1 cellular context compared by ENCODE assay signal in the genomic region with DNA sequence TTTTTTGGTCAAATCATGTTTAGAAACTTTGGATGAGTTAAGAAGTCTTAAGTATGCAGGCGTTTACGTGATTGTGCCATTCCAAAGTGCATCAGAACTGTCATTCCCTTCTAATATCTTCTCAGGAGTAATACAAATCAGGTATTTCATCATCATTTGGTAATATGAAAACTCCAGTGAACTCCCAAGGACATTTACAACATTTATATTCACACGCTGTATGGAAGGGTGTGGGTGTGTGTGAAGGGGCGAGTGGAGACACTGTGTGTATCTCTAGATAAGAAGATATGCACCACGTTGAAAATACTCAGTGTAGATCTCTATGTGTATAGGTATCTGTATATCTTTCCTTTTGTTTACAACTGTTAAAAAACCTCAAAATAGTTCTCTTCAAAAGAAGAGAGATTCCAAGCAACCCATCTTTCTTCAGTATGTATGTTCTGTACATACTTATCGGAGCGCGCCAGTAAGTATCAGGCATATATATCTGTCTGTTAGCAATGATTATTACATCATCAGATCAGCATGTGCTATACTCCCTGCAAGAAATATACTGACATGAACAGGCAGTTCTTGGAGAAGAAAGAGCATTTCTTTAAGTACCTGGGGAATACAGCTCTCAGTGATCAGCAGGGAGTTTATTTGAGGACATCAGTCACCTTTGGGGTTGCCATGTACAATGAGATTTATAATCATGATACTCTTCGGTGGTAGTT.
TF ChIP-seq lines count a peak whose summit lies in the region.

No MANE protein-coding gene starts in this region.

TF ChIP-seq in endothelial cell of umbilical vein, 7 proteins besides CTCF, POLR2A, EP300 and RAD21:
- no peak for TF ChIP-seq GATA2 (IDR thresholded peaks at IDR 0.05; ENCODE audit: insufficient read depth, insufficient read length, low read depth, low read length)
- no peak for TF ChIP-seq JUN (IDR thresholded peaks at IDR 0.05; ENCODE audit: borderline replicate concordance, insufficient read depth, insufficient read length, low read depth)
- no peak for TF ChIP-seq POLR2AphosphoS5 (IDR thresholded peaks at IDR 0.05; ENCODE audit: insufficient read depth, low read depth, low read length)
- no peak for TF ChIP-seq MYC (IDR thresholded peaks at IDR 0.05; ENCODE audit: low read depth, low read length)
- TF ChIP-seq, protein P1, sequence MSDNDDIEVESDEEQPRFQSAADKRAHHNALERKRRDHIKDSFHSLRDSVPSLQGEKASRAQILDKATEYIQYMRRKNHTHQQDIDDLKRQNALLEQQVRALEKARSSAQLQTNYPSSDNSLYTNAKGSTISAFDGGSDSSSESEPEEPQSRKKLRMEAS (IDR thresholded peaks at IDR 0.05; ENCODE audit: insufficient read depth, insufficient read length) = no peak
- no peak for TF ChIP-seq EZH2 (IDR thresholded peaks at IDR 0.05; ENCODE audit: borderline replicate concordance, low read depth, low read length, severe bottlenecking)
- TF ChIP-seq FOS (IDR thresholded peaks at IDR 0.05; ENCODE audit: borderline replicate concordance, insufficient read depth, low read length) = no peak
